Comparison of ENCODE assay signal across 8 cellular contexts in the genomic region with DNA sequence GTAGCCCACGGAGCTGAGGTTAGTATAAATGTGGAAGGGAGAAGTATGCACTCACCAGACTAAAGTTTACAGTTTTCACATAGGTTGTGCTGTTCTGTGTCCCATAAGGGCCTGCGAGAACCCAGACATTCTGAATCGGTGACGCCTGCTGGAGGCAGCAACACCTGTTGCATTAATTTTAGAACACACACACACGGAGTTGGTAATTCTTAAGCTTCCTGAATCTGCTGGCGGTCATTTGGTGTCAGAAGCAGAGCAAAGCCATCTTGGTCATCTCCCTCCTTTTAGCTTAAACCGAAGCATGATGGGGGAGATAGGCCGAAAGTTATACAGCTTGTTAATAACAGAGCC. TPM values are rescaled to one million over a fixed set of nuclear protein-coding genes. Genes with fewer than 3 reads are reported as not detected.
DNase-seq lines count a peak whose midpoint lies in the region; ATAC-seq and TF ChIP-seq lines count a peak whose summit lies in the region.

No MANE protein-coding gene starts in this region.

- H2AFZ ChIP-seq in neuron (ENCODE audit: low read depth, low read length) = no peak overlapping the region

- peaks cover 29% of the 10 kb centered on the region for H3K4me1 Mint-ChIP-seq in T-helper 1 cell treated with Interleukin-12 subunit alpha and Interleukin-12 subunit beta and Interleukin-4 antibody, amounts not matched to agents 30 μg/mL and 1 μg/mL, for 36 hours (ENCODE audit: low read depth)

- peak overlapping the region; percentile 90 for H3K27ac Mint-ChIP-seq in T-helper 1 cell treated with Interleukin-12 subunit alpha and Interleukin-12 subunit beta and Interleukin-4 antibody, amounts not matched to agents 30 μg/mL and 1 μg/mL, for 36 hours

- WGBS in esophagus squamous epithelium, 2 donors = 2 to 4% methylated on average over 8 of the region's 8 CpGs

- H3K36me3 ChIP-seq in esophagus squamous epithelium (peaks cover 0 to 38% (median 7%) of the 10 kb centered on the region in 3 donors), neuron (ENCODE audit: insufficient read depth, low read length) (peaks cover 28% of the 10 kb centered on the region)

- POLR2A ChIA-PET in AG04449 (lab: Yijun Ruan, JAX) = interaction anchor here (0.7 to 3.6 kb wide), 8 partner anchors 9 to 235 kb away, joined by 3 to 26 read pairs (median 4); partner anchors contain the start of genes RAMAC and RPS17

- H3K27me3 ChIP-seq in esophagus squamous epithelium (no peaks in the 10 kb centered on the region), neuron (ENCODE audit: insufficient read depth, low read length) (no peaks in the 10 kb centered on the region)

- H3K36me3 Mint-ChIP-seq in T-helper 1 cell treated with Interleukin-12 subunit alpha and Interleukin-12 subunit beta and Interleukin-4 antibody, amounts not matched to agents 30 μg/mL and 1 μg/mL, for 36 hours (ENCODE audit: low read depth) = peaks cover 28% of the 10 kb centered on the region

- H3K27me3 Mint-ChIP-seq in T-helper 1 cell treated with Interleukin-12 subunit alpha and Interleukin-12 subunit beta and Interleukin-4 antibody, amounts not matched to agents 30 μg/mL and 1 μg/mL, for 36 hours (ENCODE audit: low read depth) = no peaks in the 10 kb centered on the region

- H3K27ac ChIP-seq in esophagus squamous epithelium = peak overlapping the region; percentile 82 to 93 (median 87)

- no peak for TF ChIP-seq POLR2A in esophagus squamous epithelium (IDR thresholded peaks at IDR 0.05)

- H3K9me3 ChIP-seq in esophagus squamous epithelium (no peaks in the 10 kb centered on the region), neuron (ENCODE audit: low read length) (no peaks in the 10 kb centered on the region)

- H3K4me3 ChIP-seq in AG04449 (ENCODE audit: low read depth, low read length) = peak overlapping the region; percentile 92
- peak overlapping the region; percentile 53 to 88 (median 78) for H3K4me3 ChIP-seq in esophagus squamous epithelium
- peak overlapping the region; percentile 69 for H3K4me3 ChIP-seq in neuron (ENCODE audit: low read length)

- H3K4me1 ChIP-seq in esophagus squamous epithelium = peaks cover 0 to 34% (median 14%) of the 10 kb centered on the region in 3 donors
- peaks cover 17% of the 10 kb centered on the region for H3K4me1 ChIP-seq in neuron (ENCODE audit: insufficient read depth, low read length)

- H3K9me3 Mint-ChIP-seq in T-helper 1 cell treated with Interleukin-12 subunit alpha and Interleukin-12 subunit beta and Interleukin-4 antibody, amounts not matched to agents 30 μg/mL and 1 μg/mL, for 36 hours = no peaks in the 10 kb centered on the region

- CTCF ChIA-PET in AG04449 (lab: Yijun Ruan, JAX) = interaction anchor here (1.0 to 3.8 kb wide), 5 partner anchors 10 to 260 kb away, joined by 3 to 13 read pairs (median 5); partner anchors contain the start of gene RPS17

- DNase-seq in AG04449 (ENCODE audit: low read depth, low spot score) = no peak
- no peak for DNase-seq in esophagus squamous epithelium (lab: John Stamatoyannopoulos, UW)
- DNase-seq in NCI-H446 (lab: John Stamatoyannopoulos, UW) = no peak
- DNase-seq in NCI-H2107 treated with DMSO at 0.1 percent for 48 hours (lab: John Stamatoyannopoulos, UW; ENCODE audit: unreplicated experiment) = no peak

- intact Hi-C loops in esophagus squamous epithelium (cut with DNase I) = no loop called here

- TF ChIP-seq CTCF in AG04449 (IDR thresholded peaks at IDR 0.05; ENCODE audit: insufficient read depth, low read length, missing control alignments) (no peak), esophagus squamous epithelium (IDR thresholded peaks at IDR 0.05) (no peak)

- H3K4me3 Mint-ChIP-seq in T-helper 1 cell treated with Interleukin-12 subunit alpha and Interleukin-12 subunit beta and Interleukin-4 antibody, amounts not matched to agents 30 μg/mL and 1 μg/mL, for 36 hours = peak overlapping the region; percentile 99

- ATAC-seq in GM18868 (IDR thresholded peaks at IDR 0.05; ENCODE audit: unreplicated experiment) (peak; percentile 36), HG03060 (IDR thresholded peaks at IDR 0.05; ENCODE audit: low read depth, unreplicated experiment) (peak; percentile 19)

RNA-seq across cellular contexts. Expression of gene AP3B2, which starts 41.1 kb away (rescaled TPM):
- 1 to 10 TPM in 2 of 4 donors, under 1 TPM in 1, not detected in 1; 0.62 to 3.2 (median 1.7) TPM for total RNA-seq in esophagus squamous epithelium

RNA-seq across cellular contexts. Expression of gene FSD2, which starts 55.1 kb away (rescaled TPM):
- not detected for total RNA-seq in esophagus squamous epithelium

RNA-seq across cellular contexts. Expression of gene WHAMM, which starts 58.6 kb away (rescaled TPM):
- total RNA-seq in esophagus squamous epithelium = 1 to 10 TPM; 5.3 to 8.8 (median 6.1) TPM
